Comparison of ENCODE assay signal across 8 cellular contexts in genomic region chr2:149597050-149598013, GRCh38. TPM values are rescaled to one million over a fixed set of nuclear protein-coding genes. Genes with fewer than 3 reads are reported as not detected.
DNase-seq lines count a peak whose midpoint lies in the region; ATAC-seq and TF ChIP-seq lines count a peak whose summit lies in the region.

No MANE protein-coding gene starts in this region.

- no peak overlapping the region for H3K9ac ChIP-seq in mesendoderm (ENCODE audit: low read length)

- peak overlapping the region; percentile 43 for H3K56ac ChIP-seq in mesendoderm (ENCODE audit: low read length)

- H3K23ac ChIP-seq in mesendoderm (ENCODE audit: low read length), result no peak overlapping the region

- peaks cover 7% of the 10 kb centered on the region for H3K27me3 Mint-ChIP-seq in activated CD4-positive, alpha-beta memory T cell treated with anti-CD3 and anti-CD28 coated beads, Interleukin-2, amount 10 ng/mL, durations not matched to agents 7 days and 5 days
- H3K27me3 Mint-ChIP-seq in effector memory CD8-positive, alpha-beta T cell, result peaks cover 7 to 24% of the 10 kb centered on the region in 2 donors

- CTCF ChIA-PET in activated CD4-positive, alpha-beta memory T cell treated with anti-CD3 and anti-CD28 coated beads, Interleukin-2, amount 10 ng/mL, durations not matched to agents 7 days and 5 days (lab: Charles Lee), result interaction anchor here (0.6 to 2.8 kb wide), 7 partner anchors 8 to 1454 kb away, joined by 3 to 16 read pairs (median 4); partner anchors contain the start of gene MMADHC

- POLR2A ChIA-PET in activated CD4-positive, alpha-beta memory T cell treated with anti-CD3 and anti-CD28 coated beads, Interleukin-2, amount 10 ng/mL, durations not matched to agents 7 days and 5 days (lab: Charles Lee), result interaction anchor here (1.4 kb wide), 1 partner anchor 10 kb away, joined by 11 read pairs; the partner anchor contains the start of gene MMADHC

- no peak overlapping the region for H3K4me2 ChIP-seq in mesendoderm (ENCODE audit: low read length)

- H2BK120ac ChIP-seq in mesendoderm (ENCODE audit: low read depth, low read length), result no peak overlapping the region

- H3K36me3 ChIP-seq in mesendoderm (ENCODE audit: control insufficient read depth, insufficient read depth, low read length), result no peaks in the 10 kb centered on the region

- H3K27ac ChIP-seq in HL-60 (replicated peaks) (no peak overlapping the region), mesendoderm (ENCODE audit: low read depth, low read length) (no peak overlapping the region)

- H3K4me3 Mint-ChIP-seq in activated CD4-positive, alpha-beta memory T cell treated with anti-CD3 and anti-CD28 coated beads, Interleukin-2, amount 10 ng/mL, durations not matched to agents 7 days and 5 days, result peak overlapping the region; percentile 1
- H3K4me3 Mint-ChIP-seq in effector memory CD8-positive, alpha-beta T cell, result peak overlapping the region; percentile 48 to 64

- H3K9me3 Mint-ChIP-seq in activated CD4-positive, alpha-beta memory T cell treated with anti-CD3 and anti-CD28 coated beads, Interleukin-2, amount 10 ng/mL, durations not matched to agents 7 days and 5 days, result no peaks in the 10 kb centered on the region
- H3K9me3 Mint-ChIP-seq in effector memory CD8-positive, alpha-beta T cell, result no peaks in the 10 kb centered on the region

- DNase-seq in DMS114 treated with DMSO at 0.1 percent for 48 hours (lab: John Stamatoyannopoulos, UW; ENCODE audit: unreplicated experiment), result peak; percentile 41
- peak; percentile 41 to 52 for DNase-seq in HL-60 (ENCODE audit: low read depth in 1 of 2, low spot score in 1 of 2)
- DNase-seq in NCI-H82 treated with DMSO at 0.1 percent for 48 hours (lab: John Stamatoyannopoulos, UW; ENCODE audit: unreplicated experiment), result peak; percentile 76
- peak; percentile 50 for DNase-seq in activated CD4-positive, alpha-beta memory T cell treated with anti-CD3 and anti-CD28 coated beads, Interleukin-2, amount 10 ng/mL, durations not matched to agents 7 days and 5 days
- peak; percentile 46 to 64 (median 48) for DNase-seq in effector memory CD8-positive, alpha-beta T cell
- peak; percentile 87 for DNase-seq in mesendoderm
- peak; percentile 19 for DNase-seq in stimulated activated naive CD4-positive, alpha-beta T cell treated with Interleukin-2 at 50 U/mL for 16 hours (lab: John Stamatoyannopoulos, UW)

- no peak overlapping the region for H4K5ac ChIP-seq in mesendoderm (ENCODE audit: low read length)

- no peak overlapping the region for H4K8ac ChIP-seq in mesendoderm (ENCODE audit: low read depth, low read length)

- H3K36me3 Mint-ChIP-seq in activated CD4-positive, alpha-beta memory T cell treated with anti-CD3 and anti-CD28 coated beads, Interleukin-2, amount 10 ng/mL, durations not matched to agents 7 days and 5 days (ENCODE audit: low read depth), result no peaks in the 10 kb centered on the region
- H3K36me3 Mint-ChIP-seq in effector memory CD8-positive, alpha-beta T cell (ENCODE audit: insufficient read depth), result no peaks in the 10 kb centered on the region

- no peaks in the 10 kb centered on the region for H3K4me1 ChIP-seq in mesendoderm (ENCODE audit: control insufficient read depth, low read depth, low read length)

- H2BK5ac ChIP-seq in mesendoderm (ENCODE audit: low read length), result no peak overlapping the region

- peaks cover 24% of the 10 kb centered on the region for H3K4me1 Mint-ChIP-seq in activated CD4-positive, alpha-beta memory T cell treated with anti-CD3 and anti-CD28 coated beads, Interleukin-2, amount 10 ng/mL, durations not matched to agents 7 days and 5 days
- H3K4me1 Mint-ChIP-seq in effector memory CD8-positive, alpha-beta T cell (ENCODE audit: low read depth in 2 of 2), result peaks cover 13 to 15% of the 10 kb centered on the region in 2 donors

- H3K27me3 ChIP-seq in HL-60 (ENCODE audit: insufficient read depth, poor library complexity, severe bottlenecking) (no peaks in the 10 kb centered on the region), mesendoderm (ENCODE audit: insufficient read depth, low read length, poor library complexity) (no peaks in the 10 kb centered on the region)

- H3K27ac Mint-ChIP-seq in activated CD4-positive, alpha-beta memory T cell treated with anti-CD3 and anti-CD28 coated beads, Interleukin-2, amount 10 ng/mL, durations not matched to agents 7 days and 5 days, result no peak overlapping the region
- peak overlapping the region in 1 of 2 donors; percentile 89 for H3K27ac Mint-ChIP-seq in effector memory CD8-positive, alpha-beta T cell

- H3K18ac ChIP-seq in mesendoderm (ENCODE audit: low read length), result no peak overlapping the region

- no CpG with 5 or more reads among the region's 12 CpGs for WGBS in mesendoderm (ENCODE audit: extremely low coverage, insufficient coverage, low lambda C conversion rate)

- ATAC-seq in GM21423 (IDR thresholded peaks at IDR 0.05; ENCODE audit: unreplicated experiment), result peak; percentile 99
- ATAC-seq in effector memory CD8-positive, alpha-beta T cell (replicated peaks), result peak; percentile 95

- H3K4ac ChIP-seq in mesendoderm (ENCODE audit: low read depth, low read length), result no peak overlapping the region

- H2AK5ac ChIP-seq in mesendoderm (ENCODE audit: low read length), result no peak overlapping the region

- no peaks in the 10 kb centered on the region for H3K79me1 ChIP-seq in mesendoderm (ENCODE audit: low read length)

- H3K4me3 ChIP-seq in HL-60 (replicated peaks; ENCODE audit: insufficient read depth, low read length) (no peak overlapping the region), mesendoderm (ENCODE audit: low read length) (no peak overlapping the region)

- TF ChIP-seq CTCF in HL-60 (IDR thresholded peaks at IDR 0.05; ENCODE audit: insufficient read depth, low read length), result peak; percentile 74

- H2BK15ac ChIP-seq in mesendoderm (replicated peaks; ENCODE audit: low read depth), result no peak overlapping the region

- H3K79me2 ChIP-seq in mesendoderm (ENCODE audit: control insufficient read depth, insufficient read depth, low read length), result no peaks in the 10 kb centered on the region

RNA-seq across cellular contexts. Expression of gene MMADHC, which starts 9.8 kb away (rescaled TPM):
- 100 to 1,000 TPM; 112 to 113 TPM for total RNA-seq in activated CD4-positive, alpha-beta memory T cell treated with anti-CD3 and anti-CD28 coated beads, Interleukin-2, amount 10 ng/mL, durations not matched to agents 7 days and 5 days
- 109 TPM for polyA plus RNA-seq in mesendoderm (2013, experiment 1 of 2)
- 108 TPM for polyA plus RNA-seq in mesendoderm (2013, experiment 2 of 2)

Comparison
In these comparisons a context has a peak if more than half of its experiments do, and no peak if none do; other contexts are left out.
1. DNase-seq: peak in every context shown above with its lines; median percentile 87 in mesendoderm; 76 in NCI-H82 treated with DMSO at 0.1 percent for 48 hours; 50 in activated CD4-positive, alpha-beta memory T cell treated with anti-CD3 and anti-CD28 coated beads, Interleukin-2, amount 10 ng/mL, durations not matched to agents 7 days and 5 days; 48 in effector memory CD8-positive, alpha-beta T cell; 46 in HL-60; 41 in DMS114 treated with DMSO at 0.1 percent for 48 hours; 19 in stimulated activated naive CD4-positive, alpha-beta T cell treated with Interleukin-2 at 50 U/mL for 16 hours.